In the genomic region with DNA sequence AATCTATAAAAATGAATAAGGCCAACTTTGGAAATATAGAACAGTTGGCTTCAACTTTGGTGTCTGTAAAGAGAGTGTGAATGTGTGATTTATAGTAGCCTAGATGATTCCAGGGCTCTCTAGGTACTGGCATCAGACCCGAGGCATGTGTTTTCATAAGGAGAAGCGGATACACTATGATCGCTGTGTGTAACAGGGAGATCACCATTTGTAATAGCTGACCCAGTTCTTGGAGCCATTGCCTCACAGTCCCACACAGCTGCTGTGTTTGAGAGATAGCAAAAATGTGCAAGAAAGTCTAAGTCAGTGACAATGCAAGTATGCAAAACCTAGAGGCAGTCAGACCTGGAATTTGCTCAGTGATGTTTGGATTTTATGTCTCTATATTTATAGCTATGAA, we compare ENCODE assay signal across 17 cellular contexts.
DNase-seq lines count a peak whose midpoint lies in the region; ATAC-seq, FAIRE-seq and TF ChIP-seq lines count a peak whose summit lies in the region.
"Had no signal": no experiment of that assay in that cellular context is flagged by ENCODE, and none has a peak within 500 bp of the region (broad histone marks: within the 10 kb centered on the region; RNA-seq: fewer than 3 reads in every experiment).

No MANE protein-coding gene starts in this region.

- 13 to 39% methylated on average over 3 of the region's 3 CpGs for WGBS in testis, 2 donors

- H3K27ac ChIP-seq in astrocyte (ENCODE audit: low read depth, low read length), result no peak overlapping the region
- H3K27ac ChIP-seq in testis, result peak overlapping the region in 1 of 2 donors; percentile 36
- H3K27ac ChIP-seq: GM23248 had no signal

- H3K9me3 Mint-ChIP-seq in astrocyte (ENCODE audit: unreplicated experiment), result no peaks in the 10 kb centered on the region

- H3K4me3 ChIP-seq in astrocyte (ENCODE audit: insufficient read depth, low read depth, low read length) (no peak overlapping the region), testis (no peak overlapping the region)
- H3K4me3 ChIP-seq: GM23248 had no signal

- TF ChIP-seq CTCF in astrocyte (IDR thresholded peaks at IDR 0.05; ENCODE audit: insufficient read depth, low read depth, low read length), result no peak
- TF ChIP-seq CTCF in testis (IDR thresholded peaks at IDR 0.05), result no peak

- DNase-seq in GM19239 (ENCODE audit: insufficient read length, low spot score), result no peak
- DNase-seq in astrocyte (ENCODE audit: low read depth), result no peak
- peak; percentile 4 for DNase-seq in medulla oblongata (ENCODE audit: extremely low spot score)
- peak; percentile 37 for DNase-seq in testis
- DNase-seq in DMS53 treated with DMSO at 0.1 percent for 48 hours (lab: John Stamatoyannopoulos, UW; ENCODE audit: unreplicated experiment), result no peak
- DNase-seq: ACHN; Caco-2; CD4-positive, CD25-positive, alpha-beta regulatory T cell; GM23248; HCEC 1CT; KBM-7; NCI-H1417 treated with DMSO at 0.1 percent for 48 hours; NCI-H2029 had no signal

- no peak for TF ChIP-seq POLR2A in testis (IDR thresholded peaks at IDR 0.05)

- H3K4me2 ChIP-seq in astrocyte (ENCODE audit: low read length), result no peak overlapping the region

- no peak overlapping the region for H2AFZ ChIP-seq in astrocyte (ENCODE audit: low read depth, low read length)
- H2AFZ ChIP-seq: GM23248 had no signal

- peaks cover 15% of the 10 kb centered on the region for H3K4me1 ChIP-seq in astrocyte (ENCODE audit: insufficient read depth, low read length)
- H3K4me1 ChIP-seq in testis, result no peaks in the 10 kb centered on the region
- H3K4me1 ChIP-seq: Caco-2 had no signal

- ATAC-seq in GM21737 (IDR thresholded peaks at IDR 0.05; ENCODE audit: unreplicated experiment) (no peak), HG02973 (IDR thresholded peaks at IDR 0.05; ENCODE audit: unreplicated experiment) (no peak)
- ATAC-seq: Panc1 had no signal

- H3K27ac Mint-ChIP-seq in astrocyte (ENCODE audit: unreplicated experiment), result no peak overlapping the region
- H3K27ac Mint-ChIP-seq: B cell; CD4-positive, CD25-positive, alpha-beta regulatory T cell had no signal

- H3K9me3 ChIP-seq in astrocyte (ENCODE audit: insufficient read depth, low read depth, low read length), result no peaks in the 10 kb centered on the region
- H3K9me3 ChIP-seq in testis, result no peaks in the 10 kb centered on the region
- H3K9me3 ChIP-seq: Caco-2 had no signal

- no peaks in the 10 kb centered on the region for H3K79me2 ChIP-seq in astrocyte (ENCODE audit: insufficient read depth, low read length)

- no peaks in the 10 kb centered on the region for H3K36me3 Mint-ChIP-seq in astrocyte (ENCODE audit: low read depth, unreplicated experiment)
- H3K36me3 Mint-ChIP-seq: CD4-positive, CD25-positive, alpha-beta regulatory T cell had no signal

- peaks cover 4% of the 10 kb centered on the region for H3K27me3 Mint-ChIP-seq in astrocyte (ENCODE audit: low read depth, unreplicated experiment)
- H3K27me3 Mint-ChIP-seq: B cell had no signal

- intact Hi-C loops in testis (cut with DNase I; ENCODE audit: low total_unique reads), result no loop called here

- no peak overlapping the region for H3K9ac ChIP-seq in astrocyte (ENCODE audit: low read length)
- H3K9ac ChIP-seq: GM23248 had no signal

- H3K36me3 ChIP-seq in astrocyte (ENCODE audit: insufficient read depth, low read length) (no peaks in the 10 kb centered on the region), testis (ENCODE audit: low read depth, missing control alignments) (no peaks in the 10 kb centered on the region)

- no peaks in the 10 kb centered on the region for H3K27me3 ChIP-seq in astrocyte (ENCODE audit: insufficient read depth, low read length)
- H3K27me3 ChIP-seq in testis, result no peaks in the 10 kb centered on the region

- no peak overlapping the region for H3K4me3 Mint-ChIP-seq in astrocyte (ENCODE audit: unreplicated experiment)
- H3K4me3 Mint-ChIP-seq: B cell; CD4-positive, CD25-positive, alpha-beta regulatory T cell had no signal

- no peaks in the 10 kb centered on the region for H4K20me1 ChIP-seq in astrocyte (ENCODE audit: insufficient read depth, low read length)

- FAIRE-seq in GM19239 (lab: Jason Lieb, UNC) (peak; percentile 23), astrocyte (lab: Jason Lieb, UNC) (peak; percentile 98)

- peaks cover 8% of the 10 kb centered on the region for H3K4me1 Mint-ChIP-seq in astrocyte (ENCODE audit: low read depth, unreplicated experiment)
- H3K4me1 Mint-ChIP-seq: B cell; CD4-positive, CD25-positive, alpha-beta regulatory T cell had no signal

Comparison
In these comparisons a context has a peak if more than half of its experiments do, and no peak if none do; other contexts are left out.
1. DNase-seq: peak in medulla oblongata (single experiment) and testis (single experiment); none in GM19239 (single experiment), astrocyte (single experiment) and DMS53 treated with DMSO at 0.1 percent for 48 hours (single experiment).